ENCODE assay signal across 1 cellular context in the genomic region with DNA sequence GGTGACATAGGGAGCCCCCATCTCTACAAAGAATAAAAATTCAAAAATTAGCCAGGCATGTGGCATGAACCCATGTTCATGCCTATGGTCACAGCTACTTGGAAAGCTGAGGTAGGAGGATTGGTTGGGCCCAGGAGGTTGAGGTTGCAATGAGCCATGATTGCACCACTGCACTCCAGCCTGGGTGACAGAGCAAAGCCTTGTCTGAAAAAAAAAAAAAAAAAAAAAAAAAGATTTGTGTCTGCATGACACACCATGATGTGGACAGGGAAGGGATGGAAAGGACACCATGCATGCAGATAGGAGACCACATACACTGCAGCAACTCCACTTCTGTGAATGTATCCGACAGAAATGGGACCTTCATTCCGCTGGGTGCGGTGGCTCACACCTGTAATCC.
TF ChIP-seq lines count a peak whose summit lies in the region.

No MANE protein-coding gene starts in this region.

TF ChIP-seq in K562, 482 proteins besides CTCF, POLR2A, EP300 and RAD21:
- TF ChIP-seq, protein P1, sequence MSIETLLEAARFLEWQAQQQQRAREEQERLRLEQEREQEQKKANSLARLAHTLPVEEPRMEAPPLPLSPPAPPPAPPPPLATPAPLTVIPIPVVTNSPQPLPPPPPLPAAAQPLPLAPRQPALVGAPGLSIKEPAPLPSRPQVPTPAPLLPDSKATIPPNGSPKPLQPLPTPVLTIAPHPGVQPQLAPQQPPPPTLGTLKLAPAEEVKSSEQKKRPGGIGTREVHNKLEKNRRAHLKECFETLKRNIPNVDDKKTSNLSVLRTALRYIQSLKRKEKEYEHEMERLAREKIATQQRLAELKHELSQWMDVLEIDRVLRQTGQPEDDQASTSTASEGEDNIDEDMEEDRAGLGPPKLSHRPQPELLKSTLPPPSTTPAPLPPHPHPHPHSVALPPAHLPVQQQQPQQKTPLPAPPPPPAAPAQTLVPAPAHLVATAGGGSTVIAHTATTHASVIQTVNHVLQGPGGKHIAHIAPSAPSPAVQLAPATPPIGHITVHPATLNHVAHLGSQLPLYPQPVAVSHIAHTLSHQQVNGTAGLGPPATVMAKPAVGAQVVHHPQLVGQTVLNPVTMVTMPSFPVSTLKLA (conservative IDR thresholded peaks at IDR 0.05): no peak
- TF ChIP-seq, protein P2, sequence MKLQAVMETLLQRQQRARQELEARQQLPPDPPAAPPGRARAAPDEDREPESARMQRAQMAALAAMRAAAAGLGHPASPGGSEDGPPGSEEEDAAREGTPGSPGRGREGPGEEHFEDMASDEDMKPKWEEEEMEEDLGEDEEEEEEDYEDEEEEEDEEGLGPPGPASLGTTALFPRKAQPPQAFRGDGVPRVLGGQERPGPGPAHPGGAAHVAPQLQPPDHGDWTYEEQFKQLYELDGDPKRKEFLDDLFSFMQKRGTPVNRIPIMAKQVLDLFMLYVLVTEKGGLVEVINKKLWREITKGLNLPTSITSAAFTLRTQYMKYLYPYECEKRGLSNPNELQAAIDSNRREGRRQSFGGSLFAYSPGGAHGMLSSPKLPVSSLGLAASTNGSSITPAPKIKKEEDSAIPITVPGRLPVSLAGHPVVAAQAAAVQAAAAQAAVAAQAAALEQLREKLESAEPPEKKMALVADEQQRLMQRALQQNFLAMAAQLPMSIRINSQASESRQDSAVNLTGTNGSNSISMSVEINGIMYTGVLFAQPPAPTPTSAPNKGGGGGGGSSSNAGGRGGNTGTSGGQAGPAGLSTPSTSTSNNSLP (IDR thresholded peaks at IDR 0.05; ENCODE audit: borderline replicate concordance, low read depth, low read length): no peak
- no peak for TF ChIP-seq ARNT (IDR thresholded peaks at IDR 0.05)
- TF ChIP-seq, protein P3, sequence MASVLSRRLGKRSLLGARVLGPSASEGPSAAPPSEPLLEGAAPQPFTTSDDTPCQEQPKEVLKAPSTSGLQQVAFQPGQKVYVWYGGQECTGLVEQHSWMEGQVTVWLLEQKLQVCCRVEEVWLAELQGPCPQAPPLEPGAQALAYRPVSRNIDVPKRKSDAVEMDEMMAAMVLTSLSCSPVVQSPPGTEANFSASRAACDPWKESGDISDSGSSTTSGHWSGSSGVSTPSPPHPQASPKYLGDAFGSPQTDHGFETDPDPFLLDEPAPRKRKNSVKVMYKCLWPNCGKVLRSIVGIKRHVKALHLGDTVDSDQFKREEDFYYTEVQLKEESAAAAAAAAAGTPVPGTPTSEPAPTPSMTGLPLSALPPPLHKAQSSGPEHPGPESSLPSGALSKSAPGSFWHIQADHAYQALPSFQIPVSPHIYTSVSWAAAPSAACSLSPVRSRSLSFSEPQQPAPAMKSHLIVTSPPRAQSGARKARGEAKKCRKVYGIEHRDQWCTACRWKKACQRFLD (CRISPR knock-in tag; IDR thresholded peaks at IDR 0.05): no peak
- TF ChIP-seq, protein P4, sequence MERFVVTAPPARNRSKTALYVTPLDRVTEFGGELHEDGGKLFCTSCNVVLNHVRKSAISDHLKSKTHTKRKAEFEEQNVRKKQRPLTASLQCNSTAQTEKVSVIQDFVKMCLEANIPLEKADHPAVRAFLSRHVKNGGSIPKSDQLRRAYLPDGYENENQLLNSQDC (CRISPR knock-in tag; IDR thresholded peaks at IDR 0.05): no peak
- TF ChIP-seq ZNF384 (IDR thresholded peaks at IDR 0.05; ENCODE audit: low read depth, low read length): peak; percentile 33; the same call in 1 of the 2 replicates
